Comparison of ENCODE assay signal across 18 cellular contexts in genomic region chr15:87973456-87974215, GRCh38.
DNase-seq lines count a peak whose midpoint lies in the region; ATAC-seq and TF ChIP-seq lines count a peak whose summit lies in the region.
"Had no signal": no experiment of that assay in that cellular context is flagged by ENCODE, and none has a peak within 500 bp of the region (broad histone marks: within the 10 kb centered on the region; RNA-seq: fewer than 3 reads in every experiment).

No MANE protein-coding gene starts in this region.

- H3K4me3 ChIP-seq in endodermal cell (ENCODE audit: low read length) (no peak overlapping the region), tibial artery (no peak overlapping the region)

- no peak for ATAC-seq in GM18511 (IDR thresholded peaks at IDR 0.05; ENCODE audit: unreplicated experiment)
- ATAC-seq in GM21619 (IDR thresholded peaks at IDR 0.05; ENCODE audit: unreplicated experiment): no peak

- no peaks in the 10 kb centered on the region for H3K27me3 ChIP-seq in endodermal cell (ENCODE audit: control insufficient read depth, insufficient read depth, low read length, poor library complexity, severe bottlenecking)
- H3K27me3 ChIP-seq in tibial artery: no peaks in the 10 kb centered on the region

- peaks cover 2% of the 10 kb centered on the region for H3K4me1 Mint-ChIP-seq in endodermal cell
- peaks cover 31% of the 10 kb centered on the region for H3K4me1 Mint-ChIP-seq in nephron

- H3K4me3 Mint-ChIP-seq in endodermal cell: no peak overlapping the region
- no peak overlapping the region for H3K4me3 Mint-ChIP-seq in nephron

- H3K27ac ChIP-seq in endodermal cell (ENCODE audit: low read depth, low read length) (peak overlapping the region; percentile 59), tibial artery (peak overlapping the region; percentile 59 to 70)
- H3K27ac ChIP-seq: RWPE1 had no signal

- intact Hi-C loops in tibial artery (cut with DNase I; ENCODE audit: low total_unique reads): no loop called here

- no peaks in the 10 kb centered on the region for H3K9me3 Mint-ChIP-seq in endodermal cell
- H3K9me3 Mint-ChIP-seq in nephron: no peaks in the 10 kb centered on the region

- H3K4me1 ChIP-seq in endodermal cell (ENCODE audit: control insufficient read depth, insufficient read depth, low read length) (no peaks in the 10 kb centered on the region), tibial artery (peaks cover 0 to 66% (median 29%) of the 10 kb centered on the region in 4 donors)

- H3K36me3 Mint-ChIP-seq in endodermal cell (ENCODE audit: low read depth): no peaks in the 10 kb centered on the region
- H3K36me3 Mint-ChIP-seq in nephron (ENCODE audit: low read depth): no peaks in the 10 kb centered on the region

- H3K9me3 ChIP-seq in endodermal cell (ENCODE audit: control insufficient read depth, low read length): no peaks in the 10 kb centered on the region
- no peaks in the 10 kb centered on the region for H3K9me3 ChIP-seq in tibial artery

- DNase-seq in SW480 (ENCODE audit: low spot score) (peak; percentile 3), endodermal cell (peak; percentile 54), tibial artery (no peak), 8988T (no peak)
- DNase-seq: ACHN, C1 segment of cervical spinal cord, DMS79 treated with DMSO at 0.1 percent for 48 hours, KBM-7, MV-4-11, NCI-H1417 treated with DMSO at 0.1 percent for 48 hours, NCI-H187 treated with DMSO at 0.1 percent for 48 hours, NCI-H2227 treated with DMSO at 0.1 percent for 48 hours, NCI-H510A treated with DMSO at 0.1 percent for 48 hours, NCI-H774 had no signal

- no peak overlapping the region for H3K27ac Mint-ChIP-seq in endodermal cell
- H3K27ac Mint-ChIP-seq in nephron: peak overlapping the region in 2 of 3 experiments; percentile 22 to 49

- no peak for TF ChIP-seq CTCF in endodermal cell (conservative IDR thresholded peaks at IDR 0.05)
- TF ChIP-seq CTCF in nephron (IDR thresholded peaks at IDR 0.05; ENCODE audit: unreplicated experiment in 3 of 3): no peak
- no peak for TF ChIP-seq CTCF in tibial artery (IDR thresholded peaks at IDR 0.05)

- no peak overlapping the region for H3K9ac ChIP-seq in endodermal cell (ENCODE audit: extremely low read depth, low read length, poor library complexity, severe bottlenecking)

- 84 to 87% methylated on average over 9 to 13 of the region's 13 CpGs for WGBS in endodermal cell (ENCODE audit: insufficient coverage in 1 of 2, insufficient read length in 1 of 2), 2 experiments

- H3K27me3 Mint-ChIP-seq in endodermal cell (ENCODE audit: insufficient read depth) (peaks cover 29% of the 10 kb centered on the region), nephron (ENCODE audit: low read depth) (peaks cover 27% of the 10 kb centered on the region)

- no peaks in the 10 kb centered on the region for H3K36me3 ChIP-seq in endodermal cell (ENCODE audit: control insufficient read depth, insufficient read depth, low read length)
- no peaks in the 10 kb centered on the region for H3K36me3 ChIP-seq in tibial artery

Comparison
In these comparisons a context has a peak if more than half of its experiments do, and no peak if none do; other contexts are left out.
1. DNase-seq: peak in SW480 (single experiment) and endodermal cell (single experiment); none in tibial artery (0 of 2) and 8988T (single experiment).